ENCODE assay signal across 8 cellular contexts in the genomic region with DNA sequence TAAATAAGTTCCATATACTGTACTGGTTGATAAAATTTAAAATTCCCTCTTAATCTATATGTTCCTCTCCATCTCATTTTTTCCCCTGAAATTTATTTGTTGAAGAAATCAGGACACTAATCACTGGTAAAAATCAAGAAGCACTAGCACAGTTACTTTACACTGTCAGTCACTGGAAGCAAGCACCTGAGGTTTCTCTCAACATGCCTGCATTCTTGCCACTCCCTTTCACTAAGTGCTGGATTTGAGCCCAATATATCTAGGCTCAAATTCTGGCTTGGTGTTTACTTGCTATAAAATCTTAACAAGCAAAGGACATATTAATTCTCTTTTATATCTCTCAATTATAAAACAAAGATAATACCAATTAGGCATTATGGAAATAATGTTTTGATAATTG. TPM values are rescaled to one million over a fixed set of nuclear protein-coding genes. Genes with fewer than 3 reads are reported as not detected.
DNase-seq lines count a peak whose midpoint lies in the region; ATAC-seq lines count a peak whose summit lies in the region.

No MANE protein-coding gene starts in this region.

- POLR2A ChIA-PET in CD8-positive, alpha-beta memory T cell (lab: Charles Lee): no interaction called here

- no peak for ATAC-seq in natural killer cell treated with Interleukin-12 subunit alpha and Interleukin-12 subunit beta and Interleukin-15 and Interleukin-18, amount 100 ng/mL, for 72 hours

- H3K9me3 Mint-ChIP-seq in CD8-positive, alpha-beta memory T cell: no peaks in the 10 kb centered on the region
- no peaks in the 10 kb centered on the region for H3K9me3 Mint-ChIP-seq in natural killer cell treated with Interleukin-12 subunit alpha and Interleukin-12 subunit beta and Interleukin-15 and Interleukin-18, amount 100 ng/mL, for 72 hours

- H3K36me3 ChIP-seq in CD8-positive, alpha-beta memory T cell (ENCODE audit: insufficient read depth, low read length): peaks cover 33% of the 10 kb centered on the region

- H3K4me1 ChIP-seq in CD8-positive, alpha-beta memory T cell (ENCODE audit: insufficient read depth, low read length): peaks cover 7% of the 10 kb centered on the region

- no peaks in the 10 kb centered on the region for H3K9me3 ChIP-seq in CD8-positive, alpha-beta memory T cell (ENCODE audit: low read length)

- CTCF ChIA-PET in CD8-positive, alpha-beta memory T cell (lab: Charles Lee): no interaction called here

- no peak overlapping the region for H3K27ac ChIP-seq in CD8-positive, alpha-beta memory T cell (ENCODE audit: low read depth, low read length)

- H3K27ac Mint-ChIP-seq in CD8-positive, alpha-beta memory T cell: peak overlapping the region in 6 of 8 donors; percentile 10 to 77 (median 56)
- peak overlapping the region; percentile 24 to 54 for H3K27ac Mint-ChIP-seq in natural killer cell treated with Interleukin-12 subunit alpha and Interleukin-12 subunit beta and Interleukin-15 and Interleukin-18, amount 100 ng/mL, for 72 hours

- no peak overlapping the region for H3K4me3 ChIP-seq in CD8-positive, alpha-beta memory T cell (ENCODE audit: low read length)

- no peaks in the 10 kb centered on the region for H3K27me3 Mint-ChIP-seq in CD8-positive, alpha-beta memory T cell
- H3K27me3 Mint-ChIP-seq in natural killer cell treated with Interleukin-12 subunit alpha and Interleukin-12 subunit beta and Interleukin-15 and Interleukin-18, amount 100 ng/mL, for 72 hours: no peaks in the 10 kb centered on the region

- H3K4me1 Mint-ChIP-seq in CD8-positive, alpha-beta memory T cell: peaks cover 42 to 68% (median 56%) of the 10 kb centered on the region in 3 donors
- H3K4me1 Mint-ChIP-seq in natural killer cell treated with Interleukin-12 subunit alpha and Interleukin-12 subunit beta and Interleukin-15 and Interleukin-18, amount 100 ng/mL, for 72 hours (ENCODE audit: low read depth in 2 of 2): peaks cover 28 to 31% of the 10 kb centered on the region in 2 donors

- peaks cover 0 to 85% (median 21%) of the 10 kb centered on the region in 3 donors for H3K36me3 Mint-ChIP-seq in CD8-positive, alpha-beta memory T cell
- H3K36me3 Mint-ChIP-seq in natural killer cell treated with Interleukin-12 subunit alpha and Interleukin-12 subunit beta and Interleukin-15 and Interleukin-18, amount 100 ng/mL, for 72 hours: peaks cover 32% of the 10 kb centered on the region

- no peak overlapping the region for H3K4me3 Mint-ChIP-seq in CD8-positive, alpha-beta memory T cell
- H3K4me3 Mint-ChIP-seq in natural killer cell treated with Interleukin-12 subunit alpha and Interleukin-12 subunit beta and Interleukin-15 and Interleukin-18, amount 100 ng/mL, for 72 hours: no peak overlapping the region

- DNase-seq in CD8-positive, alpha-beta memory T cell: no peak
- DNase-seq in NCI-H2171 (lab: John Stamatoyannopoulos, UW): peak; percentile 33
- DNase-seq in dermis blood vessel endothelial cell: peak; percentile 58
- DNase-seq in natural killer cell treated with Interleukin-12 subunit alpha and Interleukin-12 subunit beta and Interleukin-15 and Interleukin-18, amount 100 ng/mL, for 72 hours (ENCODE audit: low spot score): no peak
- DNase-seq in amygdala (lab: John Stamatoyannopoulos, UW): no peak
- no peak for DNase-seq in activated CD8-positive, alpha-beta memory T cell treated with anti-CD3 and anti-CD28 coated beads for 24 hours
- no peak for DNase-seq in NCI-H187 (lab: John Stamatoyannopoulos, UW)
- no peak for DNase-seq in stimulated activated CD4-positive, alpha-beta T cell treated with anti-CD3 and anti-CD28 coated beads, Interleukin-4, amount 100 ng/mL, for 4 hours

- no peaks in the 10 kb centered on the region for H3K27me3 ChIP-seq in CD8-positive, alpha-beta memory T cell (ENCODE audit: insufficient read depth, low read length, poor library complexity, severe bottlenecking)

RNA-seq across cellular contexts. Expression of a gene that starts 58.7 kb away (rescaled TPM):
- 100 to 1,000 TPM; 212 to 217 TPM for total RNA-seq in CD8-positive, alpha-beta memory T cell
- 151 TPM for polyA plus RNA-seq in CD8-positive, alpha-beta memory T cell
- 42.2 and 91.9 TPM in 2 replicates for total RNA-seq in dermis blood vessel endothelial cell
- 100 to 1,000 TPM; 280 to 289 TPM for total RNA-seq in natural killer cell treated with Interleukin-12 subunit alpha and Interleukin-12 subunit beta and Interleukin-15 and Interleukin-18, amount 100 ng/mL, for 72 hours

Comparison
In these comparisons a context has a peak if more than half of its experiments do, and no peak if none do; other contexts are left out.
1. DNase-seq: peak in NCI-H2171 (single experiment) and dermis blood vessel endothelial cell (single experiment); none in CD8-positive, alpha-beta memory T cell (0 of 5), natural killer cell treated with Interleukin-12 subunit alpha and Interleukin-12 subunit beta and Interleukin-15 and Interleukin-18, amount 100 ng/mL, for 72 hours (single experiment), amygdala (0 of 56), activated CD8-positive, alpha-beta memory T cell treated with anti-CD3 and anti-CD28 coated beads for 24 hours (single experiment), NCI-H187 (0 of 2) and stimulated activated CD4-positive, alpha-beta T cell treated with anti-CD3 and anti-CD28 coated beads, Interleukin-4, amount 100 ng/mL, for 4 hours (0 of 2).